In the genomic region with DNA sequence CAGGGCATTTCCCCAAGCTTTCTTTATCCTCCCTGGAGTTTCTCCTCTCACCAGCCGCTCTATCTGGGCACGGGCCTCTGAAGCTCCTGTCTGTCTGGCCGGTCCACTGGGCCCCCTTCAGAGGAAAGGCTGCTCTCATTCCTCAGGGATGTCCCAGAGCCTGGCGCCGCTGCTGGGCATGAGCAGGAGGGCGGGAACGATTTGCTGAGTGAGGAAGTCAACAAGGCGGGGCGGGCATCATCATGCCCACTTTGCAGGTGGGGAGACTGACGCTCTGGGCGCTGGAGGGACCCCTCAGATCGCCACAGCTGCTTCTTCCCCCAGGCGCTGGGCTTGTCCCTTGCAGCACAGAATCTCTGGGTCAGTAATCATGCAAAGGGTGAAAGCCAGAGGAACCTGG, we compare ENCODE assay signal across 2 cellular contexts.
TF ChIP-seq lines count a peak whose summit lies in the region.

No MANE protein-coding gene starts in this region.

TF ChIP-seq in IMR-90, 13 proteins besides CTCF, POLR2A, EP300 and RAD21:
- TF ChIP-seq, protein P1, sequence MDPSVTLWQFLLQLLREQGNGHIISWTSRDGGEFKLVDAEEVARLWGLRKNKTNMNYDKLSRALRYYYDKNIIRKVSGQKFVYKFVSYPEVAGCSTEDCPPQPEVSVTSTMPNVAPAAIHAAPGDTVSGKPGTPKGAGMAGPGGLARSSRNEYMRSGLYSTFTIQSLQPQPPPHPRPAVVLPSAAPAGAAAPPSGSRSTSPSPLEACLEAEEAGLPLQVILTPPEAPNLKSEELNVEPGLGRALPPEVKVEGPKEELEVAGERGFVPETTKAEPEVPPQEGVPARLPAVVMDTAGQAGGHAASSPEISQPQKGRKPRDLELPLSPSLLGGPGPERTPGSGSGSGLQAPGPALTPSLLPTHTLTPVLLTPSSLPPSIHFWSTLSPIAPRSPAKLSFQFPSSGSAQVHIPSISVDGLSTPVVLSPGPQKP (IDR thresholded peaks at IDR 0.05; ENCODE audit: borderline replicate concordance, low read depth, low read length): no peak
- TF ChIP-seq CHD1 (IDR thresholded peaks at IDR 0.05; ENCODE audit: low read depth, low read length) (no peak), RCOR1 (IDR thresholded peaks at IDR 0.05; ENCODE audit: insufficient replicate concordance, low read length) (no peak), MAZ (IDR thresholded peaks at IDR 0.05; ENCODE audit: borderline replicate concordance, low read depth, low read length) (no peak), MAFK (IDR thresholded peaks at IDR 0.05; ENCODE audit: low read depth, low read length) (no peak), NFE2L2 (IDR thresholded peaks at IDR 0.05; ENCODE audit: low read depth, low read length) (no peak), MXI1 (IDR thresholded peaks at IDR 0.05; ENCODE audit: borderline replicate concordance, low read depth, low read length) (no peak), SMC3 (IDR thresholded peaks at IDR 0.05; ENCODE audit: low read depth, low read length) (no peak), CEBPB (IDR thresholded peaks at IDR 0.05; ENCODE audit: low read depth, low read length) (no peak), FOS (IDR thresholded peaks at IDR 0.05; ENCODE audit: low read depth, low read length) (no peak), BHLHE40 (IDR thresholded peaks at IDR 0.05; ENCODE audit: low read depth, low read length) (no peak), RFX5 (IDR thresholded peaks at IDR 0.05; ENCODE audit: low read depth, low read length) (no peak)
- TF ChIP-seq, protein P2, sequence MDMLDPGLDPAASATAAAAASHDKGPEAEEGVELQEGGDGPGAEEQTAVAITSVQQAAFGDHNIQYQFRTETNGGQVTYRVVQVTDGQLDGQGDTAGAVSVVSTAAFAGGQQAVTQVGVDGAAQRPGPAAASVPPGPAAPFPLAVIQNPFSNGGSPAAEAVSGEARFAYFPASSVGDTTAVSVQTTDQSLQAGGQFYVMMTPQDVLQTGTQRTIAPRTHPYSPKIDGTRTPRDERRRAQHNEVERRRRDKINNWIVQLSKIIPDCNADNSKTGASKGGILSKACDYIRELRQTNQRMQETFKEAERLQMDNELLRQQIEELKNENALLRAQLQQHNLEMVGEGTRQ (IDR thresholded peaks at IDR 0.05; ENCODE audit: low read depth, low read length): no peak

TF ChIP-seq in HepG2, 621 proteins besides CTCF, POLR2A, EP300 and RAD21:
- TF ChIP-seq ZNF629 (CRISPR knock-in tag; conservative IDR thresholded peaks at IDR 0.05): 0 out of 2 replicates have a peak, but pooled peaks have one; percentile 17
- no peak for TF ChIP-seq SMARCE1 (IDR thresholded peaks at IDR 0.05; ENCODE audit: borderline replicate concordance)
TF ChIP-seq in HepG2: peak in this region for 1.
